Comparison of ENCODE assay signal across 16 cellular contexts in the genomic region with DNA sequence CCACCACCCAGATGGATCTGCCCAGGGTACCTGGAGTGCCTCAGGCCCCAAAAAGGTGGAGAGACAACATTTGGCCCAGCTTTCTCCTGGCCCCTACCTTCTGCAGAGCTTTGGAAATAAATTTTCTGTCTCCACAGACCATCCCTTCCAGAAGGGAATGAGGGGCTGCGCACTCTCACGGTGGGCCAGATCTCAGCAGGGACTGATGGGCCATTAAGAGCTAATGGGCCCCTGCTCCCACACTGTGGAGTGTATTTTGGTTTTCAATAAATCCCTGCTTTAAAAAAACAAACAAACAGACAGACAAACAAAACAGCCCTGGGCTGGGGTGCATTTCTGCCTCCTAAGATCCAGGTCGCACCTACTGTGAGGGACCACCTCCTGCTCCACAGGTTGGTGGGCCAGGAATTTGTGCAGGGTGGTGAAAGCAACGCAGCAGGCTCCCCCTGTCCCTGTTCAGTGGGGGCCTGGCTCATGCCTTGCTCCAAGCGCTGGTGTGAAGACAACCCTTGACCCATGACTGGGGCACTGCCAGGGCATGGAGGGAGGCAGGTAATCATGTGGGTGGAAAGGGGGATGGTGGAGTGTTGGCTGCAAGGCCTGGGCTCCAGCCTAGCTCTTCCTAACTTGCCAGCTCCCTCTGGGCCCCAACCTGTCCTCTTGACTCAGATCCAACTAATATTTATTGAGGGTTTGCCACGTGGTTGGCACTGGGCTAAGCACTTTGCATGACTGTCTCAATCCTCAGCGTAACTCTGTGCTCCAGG.
A peak's percentile ranks its signal among the peaks of the same experiment; 100 is the strongest.
DNase-seq lines count a peak whose midpoint lies in the region; TF ChIP-seq lines count a peak whose summit lies in the region.
"Had no signal": no experiment of that assay in that cellular context is flagged by ENCODE, and none has a peak within 500 bp of the region (broad histone marks: within the 10 kb centered on the region; RNA-seq: fewer than 3 reads in every experiment).

No MANE protein-coding gene starts in this region.

- H3K4me3 ChIP-seq in mucosa of rectum (ENCODE audit: low read length in 2 of 2) = peak overlapping the region in 1 of 2 donors; percentile 38
- H3K4me3 ChIP-seq in transverse colon = no peak overlapping the region
- H3K4me3 ChIP-seq: SJSA1 had no signal

- in situ Hi-C loops in transverse colon (cut with MboI; ENCODE audit: low pct_ligation_motif_present in 1 of 4, low pct_unique_long_range_greater_than_20kb in 1 of 4, low sequenced_read_pairs in 3 of 4) = no loop called here

- H3K27ac ChIP-seq in mucosa of rectum (ENCODE audit: low read depth in 2 of 2, low read length in 2 of 2) (peak overlapping the region; percentile 67 to 72), transverse colon (peak overlapping the region; percentile 45 to 73 (median 66))
- H3K27ac ChIP-seq: HL-60, SJSA1 had no signal

- H3K4me1 ChIP-seq in mucosa of rectum (ENCODE audit: control insufficient read depth in 2 of 2, insufficient read depth in 2 of 2, low read length in 2 of 2) (peaks cover 51 to 58% of the 10 kb centered on the region in 2 donors), transverse colon (peaks cover 8 to 46% (median 19%) of the 10 kb centered on the region in 4 donors)

- peak; percentile 14 for DNase-seq in DMS53 (lab: John Stamatoyannopoulos, UW)
- DNase-seq in DMS53 treated with DMSO at 0.1 percent for 48 hours (lab: John Stamatoyannopoulos, UW; ENCODE audit: unreplicated experiment) = no peak
- peak; percentile 65 to 76 for DNase-seq in cerebellar nuclear complex (lab: John Stamatoyannopoulos, UW)
- DNase-seq in transverse colon = no peak
- DNase-seq in SIG-M5 (lab: John Stamatoyannopoulos, UW) = no peak
- DNase-seq in stimulated activated naive CD4-positive, alpha-beta T cell treated with Interleukin-2 at 50 U/mL for 16 hours (lab: John Stamatoyannopoulos, UW) = no peak
- DNase-seq in GM10248 (ENCODE audit: extremely low spot score) = no peak
- DNase-seq: 8988T; BE2C; Calu3; CD4-positive, alpha-beta T cell; NCI-H1930; PC-3 had no signal

- CTCF ChIA-PET in GM10248 (lab: Yijun Ruan, JAX) = interaction anchor here (0.8 kb wide), 2 partner anchors 8 to 68 kb away, joined by 3 read pairs; no protein-coding TSS in a partner anchor

- intact Hi-C loops in transverse colon (cut with DNase I; ENCODE audit: low total_unique reads) = no loop called here

- no peak overlapping the region for H3K9ac ChIP-seq in mucosa of rectum (ENCODE audit: low read depth in 1 of 2, low read length in 2 of 2)

- 57% methylated on average over 7 of the region's 7 CpGs; no CpG with 5 or more reads in 1 of the 2 donors for WGBS in transverse colon (ENCODE audit: low coverage in 1 of 2), 2 donors

- H3K9me3 ChIP-seq in mucosa of rectum (ENCODE audit: control insufficient read depth in 2 of 2, low read length in 2 of 2) (no peaks in the 10 kb centered on the region), transverse colon (no peaks in the 10 kb centered on the region)
- H3K9me3 ChIP-seq: BE2C, SJSA1 had no signal

- H3K36me3 ChIP-seq in mucosa of rectum (ENCODE audit: control insufficient read depth in 2 of 2, insufficient read depth in 2 of 2, low read length in 2 of 2) = no peaks in the 10 kb centered on the region
- no peaks in the 10 kb centered on the region for H3K36me3 ChIP-seq in transverse colon
- H3K36me3 ChIP-seq: BE2C had no signal

- no peak for TF ChIP-seq POLR2A in transverse colon (IDR thresholded peaks at IDR 0.05)

- POLR2A ChIA-PET in GM10248 (lab: Yijun Ruan, JAX) = no interaction called here

- TF ChIP-seq CTCF in transverse colon (IDR thresholded peaks at IDR 0.05) = no peak
- no peak for TF ChIP-seq CTCF in GM10248 (IDR thresholded peaks at IDR 0.05; ENCODE audit: control extremely low read depth, extremely low read depth, low read depth, missing control alignments)

- no peak for TF ChIP-seq EP300 in transverse colon (IDR thresholded peaks at IDR 0.05; ENCODE audit: low read depth)

- H3K27me3 ChIP-seq in mucosa of rectum (ENCODE audit: control insufficient read depth in 2 of 2, insufficient read depth in 2 of 2, low read length in 2 of 2) (no peaks in the 10 kb centered on the region), transverse colon (no peaks in the 10 kb centered on the region)
- H3K27me3 ChIP-seq: BE2C, SJSA1 had no signal

Comparison
In these comparisons a context has a peak if more than half of its experiments do, and no peak if none do; other contexts are left out.
1. DNase-seq: peak in DMS53 (single experiment) and cerebellar nuclear complex (2 of 2); none in DMS53 treated with DMSO at 0.1 percent for 48 hours (single experiment), transverse colon (single experiment), SIG-M5 (single experiment), stimulated activated naive CD4-positive, alpha-beta T cell treated with Interleukin-2 at 50 U/mL for 16 hours (single experiment) and GM10248 (single experiment).